21 cellular contexts compared by ENCODE assay signal in the genomic region with DNA sequence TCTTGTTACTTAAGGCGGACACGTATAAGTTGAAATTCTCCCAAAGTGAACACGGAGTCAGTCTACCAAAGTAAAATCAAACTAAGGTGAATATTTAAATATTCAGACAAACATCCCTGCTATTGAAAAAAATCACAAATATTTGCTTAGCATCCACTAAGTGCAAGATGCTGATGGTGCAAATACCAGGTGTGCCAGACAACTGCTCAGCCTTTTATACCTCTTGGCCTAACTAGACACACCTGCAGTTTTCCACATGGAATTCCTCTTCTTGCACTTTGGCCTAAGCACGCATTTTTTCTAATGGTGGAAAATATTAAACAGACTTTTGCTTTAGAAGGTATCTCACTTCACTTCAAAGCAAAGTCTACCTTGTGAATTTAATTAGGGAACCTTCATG.
DNase-seq lines count a peak whose midpoint lies in the region; ATAC-seq and TF ChIP-seq lines count a peak whose summit lies in the region.
"Had no signal": no experiment of that assay in that cellular context is flagged by ENCODE, and none has a peak within 500 bp of the region (broad histone marks: within the 10 kb centered on the region; RNA-seq: fewer than 3 reads in every experiment).

No MANE protein-coding gene starts in this region.

- TF ChIP-seq CTCF in GM12865 (IDR thresholded peaks at IDR 0.05; ENCODE audit: insufficient read depth, low read depth, low read length, missing control alignments) (no peak), coronary artery (IDR thresholded peaks at IDR 0.05) (no peak)

- H3K4me3 ChIP-seq in GM12865 (ENCODE audit: low read depth, low read length) = peak overlapping the region; percentile 47
- no peak overlapping the region for H3K4me3 ChIP-seq in coronary artery
- H3K4me3 ChIP-seq: heart right ventricle, left ventricle myocardium inferior, neural progenitor cell, prostate gland, tibial artery had no signal

- H3K4me3 Mint-ChIP-seq in activated CD8-positive, alpha-beta memory T cell treated with anti-CD3 and anti-CD28 coated beads, Interleukin-2, amount 10 ng/mL, durations not matched to agents 7 days and 5 days = peak overlapping the region; percentile 44
- H3K4me3 Mint-ChIP-seq in activated T-helper 1 cell treated with anti-CD3 and anti-CD28 coated beads, Interleukin-12 subunit alpha, Interleukin-12 subunit beta, Interleukin-2, Interleukin-4 antibody, amounts not matched to agents 30 ng/mL and 10 ng/mL and 1 ng/mL, durations not matched to agents 14 hours and 24 hours and 36 hours = peak overlapping the region; percentile 45
- peak overlapping the region in 9 of 10 donors; percentile 14 to 77 (median 67) for H3K4me3 Mint-ChIP-seq in naive thymus-derived CD8-positive, alpha-beta T cell
- H3K4me3 Mint-ChIP-seq: H9, neural progenitor cell had no signal

- POLR2A ChIA-PET in naive thymus-derived CD8-positive, alpha-beta T cell (lab: Charles Lee) = interaction anchor here (1.5 to 8.8 kb wide), 4 partner anchors 10 to 27 kb away, joined by 3 to 82 read pairs (median 4); no protein-coding TSS in a partner anchor

- peaks cover 22% of the 10 kb centered on the region for H3K36me3 Mint-ChIP-seq in activated CD8-positive, alpha-beta memory T cell treated with anti-CD3 and anti-CD28 coated beads, Interleukin-2, amount 10 ng/mL, durations not matched to agents 7 days and 5 days
- H3K36me3 Mint-ChIP-seq in activated T-helper 1 cell treated with anti-CD3 and anti-CD28 coated beads, Interleukin-12 subunit alpha, Interleukin-12 subunit beta, Interleukin-2, Interleukin-4 antibody, amounts not matched to agents 30 ng/mL and 10 ng/mL and 1 ng/mL, durations not matched to agents 14 hours and 24 hours and 36 hours (ENCODE audit: low read depth) = peaks cover 25% of the 10 kb centered on the region
- H3K36me3 Mint-ChIP-seq in naive thymus-derived CD8-positive, alpha-beta T cell = peaks cover 0 to 3% (median 0%) of the 10 kb centered on the region in 3 donors
- H3K36me3 Mint-ChIP-seq: neural progenitor cell had no signal

- no peak overlapping the region for H3K27ac ChIP-seq in coronary artery
- H3K27ac ChIP-seq: heart right ventricle, KMS-11, left ventricle myocardium inferior, neural progenitor cell, prostate gland, tibial artery had no signal

- H3K27ac Mint-ChIP-seq in activated CD8-positive, alpha-beta memory T cell treated with anti-CD3 and anti-CD28 coated beads, Interleukin-2, amount 10 ng/mL, durations not matched to agents 7 days and 5 days = peak overlapping the region; percentile 83
- peak overlapping the region; percentile 49 for H3K27ac Mint-ChIP-seq in activated T-helper 1 cell treated with anti-CD3 and anti-CD28 coated beads, Interleukin-12 subunit alpha, Interleukin-12 subunit beta, Interleukin-2, Interleukin-4 antibody, amounts not matched to agents 30 ng/mL and 10 ng/mL and 1 ng/mL, durations not matched to agents 14 hours and 24 hours and 36 hours
- peak overlapping the region; percentile 83 to 96 (median 88) for H3K27ac Mint-ChIP-seq in naive thymus-derived CD8-positive, alpha-beta T cell
- H3K27ac Mint-ChIP-seq: activated T-helper 2 cell treated with anti-CD3 and anti-CD28 coated beads, Interferon-gamma antibody, Interleukin-2, Interleukin-4, amounts not matched to agents 10 μg/mL and 5 μg/mL and 100 μg/mL, durations not matched to agents 14 hours and 24 hours and 36 hours; H9; neural progenitor cell had no signal

- H3K9me3 Mint-ChIP-seq in activated CD8-positive, alpha-beta memory T cell treated with anti-CD3 and anti-CD28 coated beads, Interleukin-2, amount 10 ng/mL, durations not matched to agents 7 days and 5 days (ENCODE audit: low read depth) = no peaks in the 10 kb centered on the region
- H3K9me3 Mint-ChIP-seq in activated T-helper 1 cell treated with anti-CD3 and anti-CD28 coated beads, Interleukin-12 subunit alpha, Interleukin-12 subunit beta, Interleukin-2, Interleukin-4 antibody, amounts not matched to agents 30 ng/mL and 10 ng/mL and 1 ng/mL, durations not matched to agents 14 hours and 24 hours and 36 hours = no peaks in the 10 kb centered on the region
- no peaks in the 10 kb centered on the region for H3K9me3 Mint-ChIP-seq in naive thymus-derived CD8-positive, alpha-beta T cell
- H3K9me3 Mint-ChIP-seq: activated T-helper 2 cell treated with anti-CD3 and anti-CD28 coated beads, Interferon-gamma antibody, Interleukin-2, Interleukin-4, amounts not matched to agents 10 μg/mL and 5 μg/mL and 100 μg/mL, durations not matched to agents 14 hours and 24 hours and 36 hours; H9; neural progenitor cell had no signal

- no peak for DNase-seq in activated CD8-positive, alpha-beta memory T cell treated with anti-CD3 and anti-CD28 coated beads, Interleukin-2, amount 10 ng/mL, durations not matched to agents 7 days and 5 days
- no peak for DNase-seq in activated CD8-positive, alpha-beta memory T cell treated with anti-CD3 and anti-CD28 coated beads, Interleukin-2, amount 50 U/mL, for 48 hours
- DNase-seq in GM12865 (ENCODE audit: low read depth) = no peak
- DNase-seq in activated T-helper 1 cell treated with anti-CD3 and anti-CD28 coated beads, Interleukin-12 subunit alpha, Interleukin-12 subunit beta, Interleukin-2, Interleukin-4 antibody, amounts not matched to agents 30 ng/mL and 10 ng/mL and 1 ng/mL, durations not matched to agents 14 hours and 24 hours and 36 hours (ENCODE audit: low spot score) = no peak
- DNase-seq in naive thymus-derived CD8-positive, alpha-beta T cell = no peak
- no peak for DNase-seq in NCI-H82 treated with DMSO at 0.1 percent for 48 hours (lab: John Stamatoyannopoulos, UW; ENCODE audit: unreplicated experiment)
- no peak for DNase-seq in coronary artery (ENCODE audit: low spot score)
- DNase-seq: amniotic stem cell; DND-41; H9; heart right ventricle; left ventricle myocardium inferior; NCI-H2029; stimulated activated CD4-positive, alpha-beta T cell treated with anti-CD3 and anti-CD28 coated beads, Interleukin-1b, Interleukin-23, amount 100 ng/mL, for 48 hours; stimulated activated naive CD4-positive, alpha-beta T cell treated with Interleukin-2 at 50 U/mL for 16 hours; tibial artery had no signal

- no peaks in the 10 kb centered on the region for H3K27me3 Mint-ChIP-seq in activated CD8-positive, alpha-beta memory T cell treated with anti-CD3 and anti-CD28 coated beads, Interleukin-2, amount 10 ng/mL, durations not matched to agents 7 days and 5 days
- H3K27me3 Mint-ChIP-seq in activated T-helper 1 cell treated with anti-CD3 and anti-CD28 coated beads, Interleukin-12 subunit alpha, Interleukin-12 subunit beta, Interleukin-2, Interleukin-4 antibody, amounts not matched to agents 30 ng/mL and 10 ng/mL and 1 ng/mL, durations not matched to agents 14 hours and 24 hours and 36 hours (ENCODE audit: insufficient read depth) = no peaks in the 10 kb centered on the region
- H3K27me3 Mint-ChIP-seq in naive thymus-derived CD8-positive, alpha-beta T cell = no peaks in the 10 kb centered on the region

- ATAC-seq in activated CD8-positive, alpha-beta memory T cell treated with anti-CD3 and anti-CD28 coated beads, Interleukin-2, amount 10 ng/mL, durations not matched to agents 7 days and 5 days = no peak
- ATAC-seq in naive thymus-derived CD8-positive, alpha-beta T cell = peak in 1 of 2 donors; percentile 2
- ATAC-seq in GM21825 (IDR thresholded peaks at IDR 0.05; ENCODE audit: unreplicated experiment) = no peak
- ATAC-seq: heart right ventricle had no signal

- intact Hi-C loops in activated T-helper 1 cell treated with anti-CD3 and anti-CD28 coated beads, Interleukin-12 subunit alpha, Interleukin-12 subunit beta, Interleukin-2, Interleukin-4 antibody, amounts not matched to agents 30 ng/mL and 10 ng/mL and 1 ng/mL, durations not matched to agents 14 hours and 24 hours and 36 hours (cut with micrococcal nuclease) = no loop called here

- CTCF ChIA-PET in activated CD8-positive, alpha-beta memory T cell treated with anti-CD3 and anti-CD28 coated beads, Interleukin-2, amount 10 ng/mL, durations not matched to agents 7 days and 5 days (lab: Charles Lee) = interaction anchor here (1.1 to 2.0 kb wide), 5 partner anchors 9 to 19 kb away, joined by 5 to 8 read pairs (median 6); no protein-coding TSS in a partner anchor

- peaks cover 69% of the 10 kb centered on the region for H3K4me1 Mint-ChIP-seq in activated CD8-positive, alpha-beta memory T cell treated with anti-CD3 and anti-CD28 coated beads, Interleukin-2, amount 10 ng/mL, durations not matched to agents 7 days and 5 days
- peaks cover 66% of the 10 kb centered on the region for H3K4me1 Mint-ChIP-seq in activated T-helper 1 cell treated with anti-CD3 and anti-CD28 coated beads, Interleukin-12 subunit alpha, Interleukin-12 subunit beta, Interleukin-2, Interleukin-4 antibody, amounts not matched to agents 30 ng/mL and 10 ng/mL and 1 ng/mL, durations not matched to agents 14 hours and 24 hours and 36 hours (ENCODE audit: low read depth)
- peaks cover 33 to 85% (median 71%) of the 10 kb centered on the region in 4 donors for H3K4me1 Mint-ChIP-seq in naive thymus-derived CD8-positive, alpha-beta T cell
- H3K4me1 Mint-ChIP-seq: neural progenitor cell had no signal
